1 cellular context compared by ENCODE assay signal in the genomic region with DNA sequence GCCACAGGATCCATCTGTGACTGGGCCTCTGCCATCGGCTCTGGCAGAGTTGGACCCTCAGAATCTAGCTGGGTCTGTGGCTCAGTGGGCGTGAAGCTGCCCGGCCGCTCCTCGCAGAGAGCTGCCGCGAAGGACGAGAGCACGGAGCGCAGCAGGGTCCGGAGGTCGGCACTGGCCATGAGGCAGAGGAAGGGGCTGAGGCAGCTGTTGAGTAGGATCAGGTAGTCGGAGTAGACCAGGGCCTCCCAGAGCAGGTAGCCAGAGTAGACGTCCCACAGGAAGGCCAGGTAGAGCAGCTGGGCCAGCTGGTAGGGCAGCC.
TF ChIP-seq lines count a peak whose summit lies in the region.

No MANE protein-coding gene starts in this region.

TF ChIP-seq in endothelial cell of umbilical vein, 7 proteins besides CTCF, POLR2A, EP300 and RAD21:
- TF ChIP-seq FOS (IDR thresholded peaks at IDR 0.05; ENCODE audit: borderline replicate concordance, insufficient read depth, low read length) (no peak), GATA2 (IDR thresholded peaks at IDR 0.05; ENCODE audit: insufficient read depth, insufficient read length, low read depth, low read length) (no peak), EZH2 (IDR thresholded peaks at IDR 0.05; ENCODE audit: borderline replicate concordance, low read depth, low read length, severe bottlenecking) (no peak), POLR2AphosphoS5 (IDR thresholded peaks at IDR 0.05; ENCODE audit: insufficient read depth, low read depth, low read length) (no peak), MYC (IDR thresholded peaks at IDR 0.05; ENCODE audit: low read depth, low read length) (no peak), JUN (IDR thresholded peaks at IDR 0.05; ENCODE audit: borderline replicate concordance, insufficient read depth, insufficient read length, low read depth) (no peak)
- TF ChIP-seq, protein P1, sequence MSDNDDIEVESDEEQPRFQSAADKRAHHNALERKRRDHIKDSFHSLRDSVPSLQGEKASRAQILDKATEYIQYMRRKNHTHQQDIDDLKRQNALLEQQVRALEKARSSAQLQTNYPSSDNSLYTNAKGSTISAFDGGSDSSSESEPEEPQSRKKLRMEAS (IDR thresholded peaks at IDR 0.05; ENCODE audit: insufficient read depth, insufficient read length): no peak
